Comparison of ENCODE assay signal across 8 cellular contexts in genomic region chr11:111446404-111447152, GRCh38.
DNase-seq lines count a peak whose midpoint lies in the region; ATAC-seq and TF ChIP-seq lines count a peak whose summit lies in the region.

No MANE protein-coding gene starts in this region.

- DNase-seq in DND-41 (peak; percentile 85), KG1 (lab: John Stamatoyannopoulos, UW) (peak; percentile 94), PC-3 (peak; percentile 92), activated T-cell treated with anti-CD3 and anti-CD28 coated beads for 48 hours (ENCODE audit: low read depth) (peak; percentile 53), esophagus squamous epithelium (lab: John Stamatoyannopoulos, UW) (peak; percentile 82), stromal cell of bone marrow (ENCODE audit: low read depth) (peak; percentile 73)

- no TSS peak for BruUV-seq in PC-3 (replicated peaks; lab: Mats Ljungman, UMichigan)

- no peak for TF ChIP-seq EP300 in neural cell (conservative IDR thresholded peaks at IDR 0.05; ENCODE audit: poor library complexity, severe bottlenecking)

- ATAC-seq in DND-41 (ENCODE audit: insufficient read depth, low read depth) (peak; percentile 99), GM21737 (IDR thresholded peaks at IDR 0.05; ENCODE audit: unreplicated experiment) (peak; percentile 89), PC-3 (peak; percentile 98)

- no peak overlapping the region for H3K27ac ChIP-seq in DND-41 (ENCODE audit: low read length)
- H3K27ac ChIP-seq in PC-3 (ENCODE audit: low read length): no peak overlapping the region
- peak overlapping the region in 2 of 4 donors; percentile 15 to 28 for H3K27ac ChIP-seq in esophagus squamous epithelium
- no peak overlapping the region for H3K27ac ChIP-seq in neural cell (ENCODE audit: low read length)

- intact Hi-C loops in PC-3 (cut with micrococcal nuclease) (loop anchor here (1.0 to 5.0 kb wide), 2 partner anchors 163 to 999 kb away; no protein-coding TSS in a partner anchor), esophagus squamous epithelium (cut with DNase I) (loop anchor here (5.0 kb wide), 1 partner anchor 164 kb away; no protein-coding TSS in a partner anchor)

- H3K9me2 ChIP-seq in PC-3 (replicated peaks; ENCODE audit: low read length) (no peaks in the 10 kb centered on the region), neural cell (ENCODE audit: insufficient read depth, low read length) (no peaks in the 10 kb centered on the region)

- H3K9me3 ChIP-seq in DND-41 (ENCODE audit: insufficient read depth, low read length, severe bottlenecking) (no peaks in the 10 kb centered on the region), PC-3 (ENCODE audit: low read length) (no peaks in the 10 kb centered on the region), esophagus squamous epithelium (no peaks in the 10 kb centered on the region), neural cell (ENCODE audit: low read length) (no peaks in the 10 kb centered on the region)

- CTCF ChIA-PET in PC-3 (lab: Charles Lee): interaction anchor here (0.7 to 1.7 kb wide), 3 partner anchors 85 to 164 kb away, joined by 3 to 22 read pairs (median 4); no protein-coding TSS in a partner anchor

- 32 to 34% methylated on average over 5 of the region's 5 CpGs for WGBS in esophagus squamous epithelium, 2 donors

- no peak for TF ChIP-seq POLR2A in esophagus squamous epithelium (IDR thresholded peaks at IDR 0.05)

- H4K20me1 ChIP-seq in DND-41 (ENCODE audit: insufficient read depth, low read length): no peaks in the 10 kb centered on the region
- no peaks in the 10 kb centered on the region for H4K20me1 ChIP-seq in PC-3 (ENCODE audit: low read length)
- no peaks in the 10 kb centered on the region for H4K20me1 ChIP-seq in neural cell (ENCODE audit: insufficient read depth)

- no peaks in the 10 kb centered on the region for H3F3A ChIP-seq in PC-3 (ENCODE audit: low read length, unreplicated experiment)
- H3F3A ChIP-seq in neural cell (ENCODE audit: insufficient read depth, low read length, poor library complexity, severe bottlenecking): no peaks in the 10 kb centered on the region

- H3K4me1 ChIP-seq in DND-41 (ENCODE audit: insufficient read depth, low read length) (peaks cover 9% of the 10 kb centered on the region), PC-3 (ENCODE audit: insufficient read depth, low read length) (no peaks in the 10 kb centered on the region), esophagus squamous epithelium (peaks cover 0 to 13% (median 10%) of the 10 kb centered on the region in 3 donors)

- no peak overlapping the region for H2AFZ ChIP-seq in DND-41 (ENCODE audit: low read depth, low read length)
- H2AFZ ChIP-seq in PC-3 (ENCODE audit: low read length): no peak overlapping the region; the same call in 1 of the 2 replicates
- H2AFZ ChIP-seq in neural cell (ENCODE audit: low read depth, low read length): no peak overlapping the region

- H3K9ac ChIP-seq in DND-41 (ENCODE audit: low read depth, low read length) (no peak overlapping the region), PC-3 (ENCODE audit: low read length) (no peak overlapping the region), neural cell (ENCODE audit: low read length) (no peak overlapping the region)

- H3K4me3 ChIP-seq in DND-41 (ENCODE audit: low read depth in 1 of 2, low read length in 2 of 2) (no peak overlapping the region), PC-3 (ENCODE audit: low read length) (no peak overlapping the region), esophagus squamous epithelium (no peak overlapping the region), neural cell (ENCODE audit: low read length) (no peak overlapping the region)

- peak; percentile 97 for TF ChIP-seq RAD21 in neural cell (conservative IDR thresholded peaks at IDR 0.05)

- TF ChIP-seq CTCF in DND-41 (IDR thresholded peaks at IDR 0.05; ENCODE audit: borderline replicate concordance, extremely low read depth, low read length, poor library complexity, severe bottlenecking) (peak; percentile 97), PC-3 (conservative IDR thresholded peaks at IDR 0.05; ENCODE audit: low read depth, low read length) (peak; percentile 96), esophagus squamous epithelium (IDR thresholded peaks at IDR 0.05) (peak; percentile 74 to 93 (median 84)), neural cell (IDR thresholded peaks at IDR 0.05; ENCODE audit: poor library complexity, severe bottlenecking) (peak; percentile 94)

- H3K4me2 ChIP-seq in DND-41 (ENCODE audit: insufficient read depth, low read length): no peak overlapping the region
- no peak overlapping the region for H3K4me2 ChIP-seq in PC-3 (ENCODE audit: low read length)
- H3K4me2 ChIP-seq in neural cell (ENCODE audit: low read length): no peak overlapping the region

- no peaks in the 10 kb centered on the region for H3K36me3 ChIP-seq in DND-41 (ENCODE audit: insufficient read depth, low read length)
- no peaks in the 10 kb centered on the region for H3K36me3 ChIP-seq in PC-3 (ENCODE audit: low read depth, low read length)
- no peaks in the 10 kb centered on the region for H3K36me3 ChIP-seq in esophagus squamous epithelium
- H3K36me3 ChIP-seq in neural cell (ENCODE audit: insufficient read depth, low read length): no peaks in the 10 kb centered on the region

- POLR2A ChIA-PET in PC-3 (lab: Charles Lee; ENCODE audit: unreplicated experiment): no interaction called here

- H3K27me3 ChIP-seq in DND-41 (ENCODE audit: insufficient read depth, low read length, poor library complexity) (peaks cover 3% of the 10 kb centered on the region), PC-3 (ENCODE audit: low read length) (no peaks in the 10 kb centered on the region), esophagus squamous epithelium (no peaks in the 10 kb centered on the region), neural cell (ENCODE audit: insufficient read depth, low read depth, low read length) (no peaks in the 10 kb centered on the region)

- H3K79me2 ChIP-seq in DND-41 (ENCODE audit: insufficient read depth, low read length) (no peaks in the 10 kb centered on the region), PC-3 (ENCODE audit: low read length) (no peaks in the 10 kb centered on the region), neural cell (replicated peaks; ENCODE audit: insufficient read depth, low read length) (no peaks in the 10 kb centered on the region)

TF ChIP-seq in neural cell, 6 proteins besides CTCF, POLR2A, EP300 and RAD21:
- TF ChIP-seq POLR2AphosphoS5 (IDR thresholded peaks at IDR 0.05): no peak
- TF ChIP-seq REST (IDR thresholded peaks at IDR 0.05; ENCODE audit: borderline replicate concordance): no peak
- TF ChIP-seq TAF1 (IDR thresholded peaks at IDR 0.05; ENCODE audit: low read depth): no peak
- no peak for TF ChIP-seq EZH2 (IDR thresholded peaks at IDR 0.05; ENCODE audit: borderline replicate concordance, insufficient read depth, low read length, poor library complexity, severe bottlenecking)
- TF ChIP-seq MXI1 (conservative IDR thresholded peaks at IDR 0.05; ENCODE audit: poor library complexity, severe bottlenecking): peak; percentile 20
- TF ChIP-seq SMC3 (conservative IDR thresholded peaks at IDR 0.05; ENCODE audit: poor library complexity): peak; percentile 95
